8 cellular contexts compared by ENCODE assay signal in genomic region chr19:19464339-19465098, GRCh38. TPM values are rescaled to one million over a fixed set of nuclear protein-coding genes. Genes with fewer than 3 reads are reported as not detected.
DNase-seq lines count a peak whose midpoint lies in the region; ATAC-seq and TF ChIP-seq lines count a peak whose summit lies in the region.

No MANE protein-coding gene starts in this region.

- no peak overlapping the region for H2BK12ac ChIP-seq in neuronal stem cell (ENCODE audit: low read length)

- peak overlapping the region; percentile 45 to 93 (median 58) for H3K27ac Mint-ChIP-seq in CD14-positive monocyte

- peak overlapping the region; percentile 36 for H2BK120ac ChIP-seq in neuronal stem cell (ENCODE audit: low read depth, low read length)

- DNase-seq in CD14-positive monocyte (ENCODE audit: low spot score), result no peak
- DNase-seq in NCI-H510A treated with DMSO at 0.1 percent for 48 hours (lab: John Stamatoyannopoulos, UW), result peak; percentile 75
- peak; percentile 80 for DNase-seq in fibroblast of pulmonary artery (ENCODE audit: low read depth)
- DNase-seq in neuronal stem cell (ENCODE audit: low spot score), result peak; percentile 57
- no peak for DNase-seq in effector CD8-positive, alpha-beta T cell (lab: John Stamatoyannopoulos, UW)
- no peak for DNase-seq in NCI-H2081 (lab: John Stamatoyannopoulos, UW)
- DNase-seq in RKO (ENCODE audit: low spot score), result no peak

- peaks cover 19 to 43% of the 10 kb centered on the region in 2 donors for H3K9me3 ChIP-seq in neuronal stem cell (replicated peaks in 1 of 2; ENCODE audit: control insufficient read depth in 2 of 2, insufficient read depth in 1 of 2, low read depth in 1 of 2, low read length in 2 of 2)

- no peak overlapping the region for H3K4me3 Mint-ChIP-seq in CD14-positive monocyte

- H4K91ac ChIP-seq in neuronal stem cell (ENCODE audit: low read depth, low read length, poor library complexity), result no peak overlapping the region

- peaks cover 50 to 54% of the 10 kb centered on the region in 2 donors for H3K4me1 ChIP-seq in neuronal stem cell (ENCODE audit: control insufficient read depth in 2 of 2, insufficient read depth in 1 of 2, low read depth in 1 of 2, low read length in 2 of 2)

- TF ChIP-seq CTCF in CD14-positive monocyte (IDR thresholded peaks at IDR 0.05), result no peak
- TF ChIP-seq CTCF in fibroblast of pulmonary artery (IDR thresholded peaks at IDR 0.05; ENCODE audit: low read length, missing control alignments), result no peak

- H3K27me3 ChIP-seq in neuronal stem cell (ENCODE audit: control insufficient read depth in 3 of 3, insufficient read depth in 3 of 3, low read depth in 1 of 3, low read length in 3 of 3), result no peaks in the 10 kb centered on the region

- H3K9ac ChIP-seq in neuronal stem cell (ENCODE audit: low read depth, low read length, poor library complexity), result peak overlapping the region; percentile 26

- H3K79me1 ChIP-seq in neuronal stem cell (ENCODE audit: low read depth, low read length), result peaks cover 27% of the 10 kb centered on the region

- no peak overlapping the region for H3K14ac ChIP-seq in neuronal stem cell (ENCODE audit: low read length)

- peaks cover 23 to 52% of the 10 kb centered on the region in 2 donors for H3K36me3 ChIP-seq in neuronal stem cell (replicated peaks in 1 of 2; ENCODE audit: control insufficient read depth in 2 of 2, insufficient read depth in 2 of 2, low read length in 2 of 2)

- H3K4me1 Mint-ChIP-seq in CD14-positive monocyte, result peaks cover 50% of the 10 kb centered on the region

- H3K4me3 ChIP-seq in fibroblast of pulmonary artery (replicated peaks; ENCODE audit: low read depth, low read length) (no peak overlapping the region), neuronal stem cell (ENCODE audit: low read length in 2 of 2) (no peak overlapping the region)

- H2BK15ac ChIP-seq in neuronal stem cell (ENCODE audit: low read length), result peak overlapping the region; percentile 79

- peak overlapping the region; percentile 84 for H3K4ac ChIP-seq in neuronal stem cell (ENCODE audit: low read length)

- H2AFZ ChIP-seq in neuronal stem cell (ENCODE audit: low read length), result no peak overlapping the region

- H2AK5ac ChIP-seq in neuronal stem cell (ENCODE audit: low read depth, low read length), result peak overlapping the region; percentile 98

- no peak for ATAC-seq in HG02981 (IDR thresholded peaks at IDR 0.05; ENCODE audit: unreplicated experiment)

- peak overlapping the region; percentile 73 for H3K27ac ChIP-seq in neuronal stem cell (replicated peaks; ENCODE audit: low read length)

- WGBS in neuronal stem cell (ENCODE audit: extremely low coverage in 2 of 2, insufficient read length in 2 of 2, insufficient replicate concordance in 1 of 2), 2 donors, result no CpG with 5 or more reads among the region's 13 CpGs

- peaks cover 53 to 59% of the 10 kb centered on the region in 2 donors for H3K36me3 Mint-ChIP-seq in CD14-positive monocyte

- intact Hi-C loops in CD14-positive monocyte (cut with micrococcal nuclease), result no loop called here

- peak overlapping the region; percentile 70 for H4K8ac ChIP-seq in neuronal stem cell (ENCODE audit: low read depth, low read length)

- H2BK5ac ChIP-seq in neuronal stem cell (ENCODE audit: low read length), result peak overlapping the region; percentile 77

- H3K9me3 Mint-ChIP-seq in CD14-positive monocyte, result peaks cover 31 to 39% (median 37%) of the 10 kb centered on the region in 7 donors

- H3K18ac ChIP-seq in neuronal stem cell (ENCODE audit: low read length), result peak overlapping the region; percentile 92

- no peaks in the 10 kb centered on the region for H3K27me3 Mint-ChIP-seq in CD14-positive monocyte (ENCODE audit: low read depth in 3 of 3)

- H3K4me2 ChIP-seq in neuronal stem cell (ENCODE audit: insufficient read depth, low read length, poor library complexity, severe bottlenecking), result no peak overlapping the region

- no peak overlapping the region for H3K23ac ChIP-seq in neuronal stem cell (ENCODE audit: low read depth, low read length, poor library complexity)

RNA-seq across cellular contexts. Expression of gene TSSK6, which starts 50.8 kb away (rescaled TPM):
- under 1 TPM in 1 of 2 donors, not detected in 1; 0.27 TPM for polyA plus RNA-seq in CD14-positive monocyte
- 2.3 TPM for polyA plus RNA-seq in neuronal stem cell (2013, experiment 1 of 2)
- 2.2 TPM for polyA plus RNA-seq in neuronal stem cell (2013, experiment 2 of 2)

RNA-seq across cellular contexts. Expression of gene NDUFA13, which starts 51.5 kb away (rescaled TPM):
- polyA plus RNA-seq in CD14-positive monocyte, result 100 to 1,000 TPM; 361 to 433 TPM
- 218 TPM for polyA plus RNA-seq in neuronal stem cell (2013, experiment 1 of 2)
- 213 TPM for polyA plus RNA-seq in neuronal stem cell (2013, experiment 2 of 2)

RNA-seq across cellular contexts. Expression of gene GATAD2A, which starts 59.0 kb away (rescaled TPM):
- polyA plus RNA-seq in CD14-positive monocyte, result 1 to 10 TPM; 8.0 to 8.7 TPM
- polyA plus RNA-seq in neuronal stem cell (2013, experiment 1 of 2), result 59.3 TPM
- 61.3 TPM for polyA plus RNA-seq in neuronal stem cell (2013, experiment 2 of 2)

Comparison
In these comparisons a context has a peak if more than half of its experiments do, and no peak if none do; other contexts are left out.
1. DNase-seq: peak in NCI-H510A treated with DMSO at 0.1 percent for 48 hours (single experiment), fibroblast of pulmonary artery (single experiment) and neuronal stem cell (single experiment); none in CD14-positive monocyte (single experiment), effector CD8-positive, alpha-beta T cell (single experiment), NCI-H2081 (0 of 2) and RKO (single experiment).